In genomic region chr2:2916621-2917020, GRCh38 we compare ENCODE assay signal across 34 cellular contexts.
"Had no signal": no experiment of that assay in that cellular context is flagged by ENCODE, and none has a peak within 500 bp of the region (broad histone marks: within the 10 kb centered on the region; RNA-seq: fewer than 3 reads in every experiment).

No MANE protein-coding gene starts in this region.

- H3K9me3 ChIP-seq: MG63 had no signal

- H3K36me3 ChIP-seq: MG63 had no signal

- H3K4me3 ChIP-seq: MG63 had no signal

- H3K27me3 ChIP-seq: MG63 had no signal

- DNase-seq: Karpas-422, Kasumi-1, KBM-7, KG1, MG63, MM.1S, MV-4-11, NCI-H1048, NCI-H1092, NCI-H1092 treated with DMSO at 0.1 percent for 48 hours, NCI-H1105, NCI-H1105 treated with DMSO at 0.1 percent for 48 hours, NCI-H1417, NCI-H1417 treated with DMSO at 0.1 percent for 48 hours, NCI-H1436, NCI-H1436 treated with DMSO at 0.1 percent for 48 hours, NCI-H146, NCI-H1694, NCI-H1694 treated with DMSO at 0.1 percent for 48 hours, NCI-H187 treated with DMSO at 0.1 percent for 48 hours, NCI-H1930, NCI-H2029, NCI-H2029 treated with DMSO at 0.1 percent for 48 hours, NCI-H2081, NCI-H2081 treated with DMSO at 0.1 percent for 48 hours, NCI-H2107, NCI-H2171, NCI-H2171 treated with DMSO at 0.1 percent for 48 hours, NCI-H2227 treated with DMSO at 0.1 percent for 48 hours, NCI-H226, NCI-H345, NCI-H446, NCI-H446 treated with DMSO at 0.1 percent for 48 hours had no signal

- H3K27ac ChIP-seq: KMS-11 had no signal
